ENCODE assay signal across 8 cellular contexts in the genomic region with DNA sequence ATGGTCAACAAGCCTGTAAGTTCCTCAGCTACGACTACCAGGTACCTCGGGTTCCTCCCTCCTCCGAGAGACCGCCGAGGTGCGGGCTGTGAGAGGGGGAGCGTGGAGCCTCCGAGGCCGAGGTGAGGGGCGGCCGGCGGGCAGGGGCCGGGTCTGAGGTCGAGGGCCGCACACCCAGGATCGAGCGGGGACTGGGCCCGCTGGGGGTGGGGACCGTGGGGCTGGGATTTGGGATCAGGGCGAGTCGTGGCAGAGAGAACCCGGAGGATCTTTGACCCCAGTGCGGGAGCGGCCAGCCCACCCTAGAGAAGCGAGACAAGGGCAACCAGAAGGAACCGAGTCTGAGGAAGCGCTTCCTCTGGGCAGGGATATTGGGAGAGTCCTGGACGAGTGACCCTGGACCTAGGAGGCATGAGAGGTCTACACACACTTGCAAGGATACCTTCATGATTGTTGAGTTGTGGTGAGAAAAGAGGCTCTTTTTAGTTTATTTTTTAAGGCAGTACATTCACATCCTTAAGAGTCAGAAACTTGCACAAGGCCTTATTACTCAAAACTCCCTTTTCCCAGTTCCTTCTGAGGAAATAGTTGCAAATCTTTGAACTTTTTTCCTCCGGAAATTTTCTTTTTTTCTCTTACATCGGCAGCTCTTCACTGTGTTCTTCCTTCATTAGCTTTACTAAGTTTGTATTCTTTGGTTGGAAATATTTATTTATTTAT. TPM values are rescaled to one million over a fixed set of nuclear protein-coding genes. Genes with fewer than 3 reads are reported as not detected.
DNase-seq lines count a peak whose midpoint lies in the region; FAIRE-seq and TF ChIP-seq lines count a peak whose summit lies in the region.

No MANE protein-coding gene starts in this region.

- peaks cover 27% of the 10 kb centered on the region for H3K79me2 ChIP-seq in PC-9 (ENCODE audit: low read depth)
- no peaks in the 10 kb centered on the region for H3K79me2 ChIP-seq in endothelial cell of umbilical vein (ENCODE audit: control insufficient read depth, insufficient read depth, low read length)

- POLR2A ChIA-PET in PC-9 (lab: Charles Lee; ENCODE audit: unreplicated experiment): interaction anchor here (0.6 to 0.9 kb wide), 3 partner anchors 16 to 714 kb away, joined by 4 to 7 read pairs (median 5); a partner anchor contains a TSS
- POLR2A ChIA-PET in endothelial cell of umbilical vein (lab: Charles Lee): interaction anchor here (1.1 kb wide), 1 partner anchor 17 kb away, joined by 4 read pairs; no protein-coding TSS in a partner anchor

- intact Hi-C loops in PC-9 (cut with micrococcal nuclease; ENCODE audit: unreplicated experiment): loop anchor here (2.0 to 5.0 kb wide), 2 partner anchors 40 to 85 kb away; no protein-coding TSS in a partner anchor
- intact Hi-C loops in endothelial cell of umbilical vein (cut with micrococcal nuclease): no loop called here

- H3K9ac ChIP-seq in endothelial cell of umbilical vein (replicated peaks; ENCODE audit: extremely low read depth, insufficient read depth, low read length): peak overlapping the region; percentile 96

- no peaks in the 10 kb centered on the region for H3K9me3 Mint-ChIP-seq in nephron

- CTCF ChIA-PET in PC-9 (lab: Charles Lee) (interaction anchor here (0.5 to 0.6 kb wide), 2 partner anchors 12 to 30 kb away, joined by 3 read pairs; no protein-coding TSS in a partner anchor), endothelial cell of umbilical vein (lab: Charles Lee) (interaction anchor here (0.9 to 1.6 kb wide), 5 partner anchors 14 to 47 kb away, joined by 3 to 5 read pairs (median 3); a partner anchor contains a TSS)

- H3K9me3 ChIP-seq in PC-9 (ENCODE audit: insufficient read depth, low read depth) (no peaks in the 10 kb centered on the region), endothelial cell of umbilical vein (replicated peaks; ENCODE audit: control insufficient read depth, insufficient read depth, low read length) (no peaks in the 10 kb centered on the region)

- H3K36me3 ChIP-seq in PC-9 (ENCODE audit: low read depth): no peaks in the 10 kb centered on the region
- H3K36me3 ChIP-seq in endothelial cell of umbilical vein (ENCODE audit: control insufficient read depth in 2 of 2, extremely low read depth in 1 of 2, insufficient read depth in 2 of 2, low read length in 2 of 2): no peaks in the 10 kb centered on the region

- H3K4me1 ChIP-seq in PC-9 (replicated peaks; ENCODE audit: insufficient read depth) (0 out of 2 replicates have a peak, but pooled peaks cover 4% of the 10 kb centered on the region), endothelial cell of umbilical vein (ENCODE audit: control insufficient read depth, extremely low read depth, insufficient read depth, low read length) (peaks cover 3% of the 10 kb centered on the region)

- H3K27ac Mint-ChIP-seq in nephron: peak overlapping the region; percentile 58 to 98 (median 92)

- no peak for FAIRE-seq in endothelial cell of umbilical vein (lab: Jason Lieb, UNC)

- H2AFZ ChIP-seq in PC-9 (peak overlapping the region; percentile 97), endothelial cell of umbilical vein (ENCODE audit: low read depth, low read length) (peak overlapping the region; percentile 84)

- H3K9me1 ChIP-seq in endothelial cell of umbilical vein (replicated peaks; ENCODE audit: control insufficient read depth, extremely low read depth, insufficient read depth, low read length): no peaks in the 10 kb centered on the region

- H3K27ac ChIP-seq in PC-9 (peak overlapping the region; percentile 88), endothelial cell of umbilical vein (ENCODE audit: insufficient read depth, low read depth, low read length) (peak overlapping the region; percentile 92)

- peaks cover 12% of the 10 kb centered on the region for H3K4me1 Mint-ChIP-seq in nephron

- TF ChIP-seq CTCF in PC-9 (conservative IDR thresholded peaks at IDR 0.05) (no peak), endothelial cell of umbilical vein (IDR thresholded peaks at IDR 0.05; ENCODE audit: extremely low read depth in 1 of 2, insufficient read depth in 1 of 2, low read depth in 1 of 2, low read length in 2 of 2) (no peak), nephron (IDR thresholded peaks at IDR 0.05; ENCODE audit: unreplicated experiment in 3 of 3) (no peak)

- no peak for TF ChIP-seq POLR2A in endothelial cell of umbilical vein (IDR thresholded peaks at IDR 0.05; ENCODE audit: low read depth, low read length)

- peaks cover 3% of the 10 kb centered on the region for H3K36me3 Mint-ChIP-seq in nephron (ENCODE audit: low read depth)

- peaks cover 14% of the 10 kb centered on the region; the same call in 1 of the 2 replicates for H3F3A ChIP-seq in PC-9 (ENCODE audit: insufficient read depth, low read depth)

- H3K4me3 ChIP-seq in PC-9: peak overlapping the region; percentile 98
- H3K4me3 ChIP-seq in endothelial cell of umbilical vein (replicated peaks in 1 of 3; ENCODE audit: insufficient read depth in 1 of 3, low read depth in 1 of 3, low read length in 3 of 3): peak overlapping the region; percentile 22 to 84 (median 49)

- dilution Hi-C loops in endothelial cell of umbilical vein (cut with MboI; ENCODE audit: extremely low pct_ligation_motif_present, low sequenced_read_pairs): no loop called here

- H3K4me2 ChIP-seq in PC-9 (peak overlapping the region; percentile 91), endothelial cell of umbilical vein (ENCODE audit: insufficient read depth, low read length) (peak overlapping the region; percentile 40)

- H4K20me1 ChIP-seq in PC-9 (ENCODE audit: insufficient read depth) (no peaks in the 10 kb centered on the region), endothelial cell of umbilical vein (replicated peaks; ENCODE audit: control insufficient read depth, extremely low read depth, insufficient read depth, low read length) (no peaks in the 10 kb centered on the region)

- no peaks in the 10 kb centered on the region for H3K9me2 ChIP-seq in PC-9 (ENCODE audit: insufficient read depth)

- BruUV-seq in PC-9 (replicated peaks; lab: Mats Ljungman, UMichigan) (no TSS peak), endothelial cell of umbilical vein (replicated peaks; lab: Mats Ljungman, UMichigan) (no TSS peak)

- peak; percentile 3 for DNase-seq in Daoy (ENCODE audit: low read depth)
- DNase-seq in PC-9: no peak
- peak; percentile 21 for DNase-seq in endothelial cell of umbilical vein (ENCODE audit: low read depth, low spot score)
- DNase-seq in stimulated activated CD4-positive, alpha-beta T cell treated with anti-CD3 and anti-CD28 coated beads, Interleukin-12 subunit alpha, Interleukin-12 subunit beta, amount 100 ng/mL, for 4 hours: no peak
- DNase-seq in stimulated activated CD8-positive, alpha-beta memory T cell treated with anti-CD3 and anti-CD28 coated beads, Interleukin-4, amount 100 ng/mL, for 48 hours: no peak
- DNase-seq in activated effector memory CD4-positive, alpha-beta T cell treated with anti-CD3 and anti-CD28 coated beads, Interleukin-2, amount 50 U/mL, for 16 hours: no peak
- DNase-seq in DMS53 treated with DMSO at 0.1 percent for 48 hours (lab: John Stamatoyannopoulos, UW; ENCODE audit: unreplicated experiment): no peak

- no peaks in the 10 kb centered on the region for H3K27me3 Mint-ChIP-seq in nephron (ENCODE audit: low read depth)

- H3K4me3 Mint-ChIP-seq in nephron: peak overlapping the region; percentile 98 to 99 (median 98)

- H3K27me3 ChIP-seq in PC-9 (ENCODE audit: insufficient read depth, low read depth) (no peaks in the 10 kb centered on the region), endothelial cell of umbilical vein (ENCODE audit: control insufficient read depth in 2 of 2, insufficient read depth in 2 of 2, low read length in 2 of 2) (no peaks in the 10 kb centered on the region)

TF ChIP-seq in endothelial cell of umbilical vein, 7 proteins besides CTCF, POLR2A, EP300 and RAD21:
- TF ChIP-seq JUN (IDR thresholded peaks at IDR 0.05; ENCODE audit: borderline replicate concordance, insufficient read depth, insufficient read length, low read depth): no peak
- no peak for TF ChIP-seq GATA2 (IDR thresholded peaks at IDR 0.05; ENCODE audit: insufficient read depth, insufficient read length, low read depth, low read length)

RNA-seq across cellular contexts. Expression of a gene that starts 0.4 kb away (rescaled TPM):
- total RNA-seq in Daoy (2014; rRNA removed; shearing (Covaris generic)): 1.0 and 1.8 TPM in 2 replicates
- total RNA-seq in PC-9 (2021) (11.8 and 14.5 TPM in 2 replicates), endothelial cell of umbilical vein (2.6 and 3.0 TPM in 2 replicates)
- 2.1 and 24.0 TPM in 2 replicates for polyA plus RNA-seq in endothelial cell of umbilical vein
- polyA plus RNA-seq in endothelial cell of umbilical vein (2011; cell fraction: cytosol; rRNA removed): 2.7 and 2.9 TPM in 2 replicates
- 2.3 and 3.4 TPM in 2 replicates for polyA plus RNA-seq in endothelial cell of umbilical vein (2011; cell fraction: nucleus; rRNA removed)
- 2.3 and 3.3 TPM in 2 replicates for polyA plus RNA-seq in endothelial cell of umbilical vein (2012)
- 1.0 and 2.4 TPM in 2 replicates for polyA minus RNA-seq in endothelial cell of umbilical vein
- polyA minus RNA-seq in endothelial cell of umbilical vein (2011; cell fraction: cytosol; rRNA and poly(A)+ RNA removed): 2.6 TPM
- polyA minus RNA-seq in endothelial cell of umbilical vein (2011; cell fraction: nucleus; rRNA and poly(A)+ RNA removed): 2.5 and 3.3 TPM in 2 replicates

RNA-seq across cellular contexts. Expression of a gene that starts 28.3 kb away (rescaled TPM):
- 137 and 148 TPM in 2 replicates for total RNA-seq in Daoy (2014; rRNA removed; shearing (Covaris generic))
- total RNA-seq in PC-9 (2021) (267 and 337 TPM in 2 replicates), endothelial cell of umbilical vein (215 and 230 TPM in 2 replicates)
- 126 and 144 TPM in 2 replicates for polyA plus RNA-seq in endothelial cell of umbilical vein
- 163 and 177 TPM in 2 replicates for polyA plus RNA-seq in endothelial cell of umbilical vein (2011; cell fraction: cytosol; rRNA removed)
- 125 and 146 TPM in 2 replicates for polyA plus RNA-seq in endothelial cell of umbilical vein (2011; cell fraction: nucleus; rRNA removed)
- polyA plus RNA-seq in endothelial cell of umbilical vein (2012): 152 and 181 TPM in 2 replicates
- 192 and 223 TPM in 2 replicates for polyA minus RNA-seq in endothelial cell of umbilical vein
- polyA minus RNA-seq in endothelial cell of umbilical vein (2011; cell fraction: cytosol; rRNA and poly(A)+ RNA removed): 119 TPM
- polyA minus RNA-seq in endothelial cell of umbilical vein (2011; cell fraction: nucleus; rRNA and poly(A)+ RNA removed): 38.1 and 40.2 TPM in 2 replicates

Comparison
In these comparisons a context has a peak if more than half of its experiments do, and no peak if none do; other contexts are left out.
1. DNase-seq: peak in Daoy (single experiment) and endothelial cell of umbilical vein (single experiment); none in PC-9 (0 of 2), stimulated activated CD4-positive, alpha-beta T cell treated with anti-CD3 and anti-CD28 coated beads, Interleukin-12 subunit alpha, Interleukin-12 subunit beta, amount 100 ng/mL, for 4 hours (single experiment), stimulated activated CD8-positive, alpha-beta memory T cell treated with anti-CD3 and anti-CD28 coated beads, Interleukin-4, amount 100 ng/mL, for 48 hours (single experiment), activated effector memory CD4-positive, alpha-beta T cell treated with anti-CD3 and anti-CD28 coated beads, Interleukin-2, amount 50 U/mL, for 16 hours (single experiment) and DMS53 treated with DMSO at 0.1 percent for 48 hours (single experiment).